In the genomic region with DNA sequence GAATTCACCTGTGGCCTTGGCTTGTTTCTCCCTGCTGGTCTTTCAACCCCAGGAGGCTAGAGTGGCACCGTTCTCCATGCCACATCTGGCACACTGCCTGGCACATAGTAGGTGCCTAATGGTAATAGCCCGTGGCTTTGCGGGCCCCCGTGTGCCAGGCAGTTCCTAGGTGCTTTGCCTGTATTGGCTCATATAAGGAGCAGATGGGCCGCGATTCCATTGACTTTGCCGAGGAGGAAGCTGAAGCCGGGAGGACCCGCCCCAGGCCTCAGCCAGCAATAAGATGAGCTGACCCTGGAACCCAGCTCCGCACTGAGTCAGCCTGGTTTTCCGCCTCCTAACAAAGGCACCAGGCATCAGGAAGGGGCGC, we compare ENCODE assay signal across 1 cellular context.
TF ChIP-seq lines count a peak whose summit lies in the region.

No MANE protein-coding gene starts in this region.

TF ChIP-seq in endothelial cell of umbilical vein, 7 proteins besides CTCF, POLR2A, EP300 and RAD21:
- TF ChIP-seq, protein P1, sequence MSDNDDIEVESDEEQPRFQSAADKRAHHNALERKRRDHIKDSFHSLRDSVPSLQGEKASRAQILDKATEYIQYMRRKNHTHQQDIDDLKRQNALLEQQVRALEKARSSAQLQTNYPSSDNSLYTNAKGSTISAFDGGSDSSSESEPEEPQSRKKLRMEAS (IDR thresholded peaks at IDR 0.05; ENCODE audit: insufficient read depth, insufficient read length) = no peak
- TF ChIP-seq EZH2 (IDR thresholded peaks at IDR 0.05; ENCODE audit: borderline replicate concordance, low read depth, low read length, severe bottlenecking) = no peak
- no peak for TF ChIP-seq POLR2AphosphoS5 (IDR thresholded peaks at IDR 0.05; ENCODE audit: insufficient read depth, low read depth, low read length)
- no peak for TF ChIP-seq FOS (IDR thresholded peaks at IDR 0.05; ENCODE audit: borderline replicate concordance, insufficient read depth, low read length)
- no peak for TF ChIP-seq GATA2 (IDR thresholded peaks at IDR 0.05; ENCODE audit: insufficient read depth, insufficient read length, low read depth, low read length)
- TF ChIP-seq JUN (IDR thresholded peaks at IDR 0.05; ENCODE audit: borderline replicate concordance, insufficient read depth, insufficient read length, low read depth) = no peak
- no peak for TF ChIP-seq MYC (IDR thresholded peaks at IDR 0.05; ENCODE audit: low read depth, low read length)
